ENCODE assay signal across 24 cellular contexts in the genomic region with DNA sequence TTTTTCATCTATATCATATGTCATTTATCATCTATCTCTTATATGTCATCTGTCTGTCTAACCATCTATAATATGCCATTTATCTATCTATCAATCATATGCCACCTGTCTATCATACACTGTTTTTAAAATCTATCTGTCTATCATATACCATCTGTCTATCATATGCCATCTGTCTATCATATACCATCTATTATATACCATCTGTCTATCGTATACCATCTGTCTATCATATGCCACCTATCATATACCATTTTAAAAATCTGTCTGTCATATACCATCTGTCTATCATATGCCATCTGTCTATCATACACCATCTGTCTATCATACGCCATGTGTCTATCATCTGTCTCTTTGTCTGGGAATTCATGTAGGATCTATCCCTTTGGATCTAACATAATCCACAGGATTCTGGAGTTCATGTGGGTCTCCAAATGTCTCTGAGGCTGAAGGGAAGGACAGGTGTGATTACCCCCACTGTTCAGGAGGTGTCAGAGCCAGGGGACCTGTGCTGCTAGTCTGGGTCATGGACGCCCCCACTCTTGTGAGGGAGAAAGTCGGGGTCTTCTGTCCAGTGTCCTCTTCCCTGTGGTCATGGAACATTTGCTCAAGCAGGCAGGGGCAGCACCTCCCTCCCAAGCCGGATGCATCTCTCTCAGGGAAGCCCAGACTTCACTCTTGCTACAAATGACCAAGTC. TPM values are rescaled to one million over a fixed set of nuclear protein-coding genes. Genes with fewer than 3 reads are reported as not detected.
"Had no signal": no experiment of that assay in that cellular context is flagged by ENCODE, and none has a peak within 500 bp of the region (broad histone marks: within the 10 kb centered on the region; RNA-seq: fewer than 3 reads in every experiment).

No MANE protein-coding gene starts in this region.

- H3K36me3 Mint-ChIP-seq: naive thymus-derived CD8-positive, alpha-beta T cell; stimulated activated effector memory CD8-positive, alpha-beta T cell treated with anti-CD3 and anti-CD28 coated beads, Interleukin-12 subunit alpha, Interleukin-12 subunit beta, amount 100 ng/mL, for 72 hours; type B pancreatic cell had no signal

- H3K4me3 ChIP-seq: dorsolateral prefrontal cortex, heart right ventricle, mucosa of descending colon, psoas muscle, suprapubic skin, thyroid gland, uterus had no signal

- H3K36me3 ChIP-seq: heart right ventricle, suprapubic skin, thyroid gland, uterus had no signal

- H3K9me3 ChIP-seq: heart right ventricle, mucosa of descending colon, psoas muscle, suprapubic skin, thyroid gland, uterus had no signal

- H3K27ac ChIP-seq: dorsolateral prefrontal cortex, heart right ventricle, psoas muscle, suprapubic skin, thyroid gland, uterus had no signal

- H3K27me3 ChIP-seq: dorsolateral prefrontal cortex, heart right ventricle, suprapubic skin, thyroid gland, uterus had no signal

- H3K4me1 Mint-ChIP-seq: naive thymus-derived CD8-positive, alpha-beta T cell; stimulated activated effector memory CD8-positive, alpha-beta T cell treated with anti-CD3 and anti-CD28 coated beads, Interleukin-12 subunit alpha, Interleukin-12 subunit beta, amount 100 ng/mL, for 72 hours had no signal

- H3K4me3 Mint-ChIP-seq: naive thymus-derived CD8-positive, alpha-beta T cell; stimulated activated effector memory CD8-positive, alpha-beta T cell treated with anti-CD3 and anti-CD28 coated beads, Interleukin-12 subunit alpha, Interleukin-12 subunit beta, amount 100 ng/mL, for 72 hours; type B pancreatic cell had no signal

- H3K4me1 ChIP-seq: psoas muscle, suprapubic skin, thyroid gland, uterus had no signal

- H3K27ac Mint-ChIP-seq: naive thymus-derived CD8-positive, alpha-beta T cell; stimulated activated effector memory CD8-positive, alpha-beta T cell treated with anti-CD3 and anti-CD28 coated beads, Interleukin-12 subunit alpha, Interleukin-12 subunit beta, amount 100 ng/mL, for 72 hours; type B pancreatic cell had no signal

- DNase-seq: cortex of kidney; effector CD8-positive, alpha-beta T cell; heart right ventricle; hypothalamus; kidney glomerular epithelial cell; mucosa of descending colon; psoas muscle; retina; small intestine; stimulated activated CD4-positive, alpha-beta T cell treated with anti-CD3 and anti-CD28 coated beads, Interleukin-4, amount 100 ng/mL, for 1 hour; stimulated activated CD8-positive, alpha-beta memory T cell treated with anti-CD3 and anti-CD28 coated beads, Interleukin-4, amount 100 ng/mL, for 48 hours; stimulated activated naive CD8-positive, alpha-beta T cell treated with anti-CD3 and anti-CD28 coated beads, Interleukin-15, Interleukin-2, amounts not matched to agents 100 U/mL and 50 U/mL, for 24 hours; thyroid gland had no signal

- ATAC-seq: esophagus mucosa; heart right ventricle; naive thymus-derived CD8-positive, alpha-beta T cell; psoas muscle; stimulated activated effector memory CD8-positive, alpha-beta T cell treated with anti-CD3 and anti-CD28 coated beads, Interleukin-12 subunit alpha, Interleukin-12 subunit beta, amount 100 ng/mL, for 72 hours; stimulated activated naive CD8-positive, alpha-beta T cell treated with anti-CD3 and anti-CD28 coated beads, Interleukin-15, Interleukin-2, amounts not matched to agents 100 U/mL and 50 U/mL, for 24 hours had no signal

RNA-seq across cellular contexts. Expression of a gene that starts 36.9 kb away (rescaled TPM):
- total RNA-seq: esophagus mucosa; fibroblast of lung; frontal cortex; glomerular endothelial cell; lung microvascular endothelial cell; naive thymus-derived CD8-positive, alpha-beta T cell had no signal
- polyA plus RNA-seq: fibroblast of lung; naive thymus-derived CD8-positive, alpha-beta T cell had no signal
